Comparison of ENCODE assay signal across 17 cellular contexts in the genomic region with DNA sequence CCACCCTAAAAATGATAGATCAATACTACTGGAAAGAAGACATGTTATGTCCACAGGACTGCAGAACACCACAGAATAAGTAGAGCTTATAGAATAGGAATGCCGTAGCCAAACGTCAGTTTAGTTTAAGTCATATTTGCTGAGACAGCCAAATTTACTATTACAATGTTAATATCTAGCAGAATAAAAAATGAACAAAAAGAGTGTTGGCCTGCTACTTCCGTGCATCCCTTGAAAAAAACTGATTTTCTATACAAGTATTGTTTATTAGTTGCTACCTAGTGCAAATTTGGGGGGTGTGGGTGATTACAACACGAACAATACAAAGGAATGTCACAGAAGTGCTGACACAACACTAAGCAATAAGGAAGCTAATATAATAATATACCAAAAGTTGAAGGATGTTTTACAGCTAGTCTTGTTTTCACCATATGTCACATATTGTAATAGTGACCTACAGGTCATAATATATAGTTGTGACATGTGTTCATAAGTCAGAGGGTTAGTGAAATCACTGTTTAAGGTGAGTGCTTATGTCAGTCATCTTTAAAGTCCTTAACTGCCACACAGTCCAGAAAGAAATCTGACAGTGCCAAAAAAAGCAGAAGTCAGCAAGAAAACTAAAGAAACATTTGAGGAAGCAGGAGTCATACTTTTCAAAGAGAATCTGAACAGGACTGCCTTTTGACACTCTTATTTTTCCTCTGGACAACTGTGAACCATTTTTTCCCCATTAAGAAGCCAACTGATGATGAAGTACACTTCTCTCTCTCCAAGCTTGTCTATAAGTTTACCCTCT.
A peak's percentile ranks its signal among the peaks of the same experiment; 100 is the strongest.
DNase-seq lines count a peak whose midpoint lies in the region; ATAC-seq and TF ChIP-seq lines count a peak whose summit lies in the region.
"Had no signal": no experiment of that assay in that cellular context is flagged by ENCODE, and none has a peak within 500 bp of the region (broad histone marks: within the 10 kb centered on the region; RNA-seq: fewer than 3 reads in every experiment).

No MANE protein-coding gene starts in this region.

- no peaks in the 10 kb centered on the region for H3K27me3 Mint-ChIP-seq in nephron (ENCODE audit: low read depth)
- H3K27me3 Mint-ChIP-seq: activated naive CD4-positive, alpha-beta T cell treated with anti-CD3 and anti-CD28 coated beads, Interleukin-2, amount 50 U/mL, for 24 hours had no signal

- H3K9me3 Mint-ChIP-seq in nephron = no peaks in the 10 kb centered on the region
- H3K9me3 Mint-ChIP-seq: activated naive CD4-positive, alpha-beta T cell treated with anti-CD3 and anti-CD28 coated beads, Interleukin-2, amount 50 U/mL, for 24 hours had no signal

- DNase-seq in CD1c-positive myeloid dendritic cell (ENCODE audit: extremely low spot score) = peak; percentile 82
- peak; percentile 50 for DNase-seq in NOMO-1 treated with dmso at 0.1 percent for 144 hours (lab: John Stamatoyannopoulos, UW; ENCODE audit: unreplicated experiment)
- DNase-seq in brain microvascular endothelial cell = no peak
- no peak for DNase-seq in DMS53 treated with DMSO at 0.1 percent for 48 hours (lab: John Stamatoyannopoulos, UW; ENCODE audit: unreplicated experiment)
- DNase-seq in NCI-H1105 treated with DMSO at 0.1 percent for 48 hours (lab: John Stamatoyannopoulos, UW) = no peak
- DNase-seq: foreskin keratinocyte; NCI-H2029 treated with DMSO at 0.1 percent for 48 hours; stimulated activated CD4-positive, alpha-beta T cell treated with anti-CD3 and anti-CD28 coated beads, Interleukin-12 subunit alpha, Interleukin-12 subunit beta, amount 100 ng/mL, for 4 hours had no signal

- no peak overlapping the region for H3K4me3 Mint-ChIP-seq in nephron
- H3K4me3 Mint-ChIP-seq: activated naive CD4-positive, alpha-beta T cell treated with anti-CD3 and anti-CD28 coated beads, Interleukin-2, amount 50 U/mL, for 24 hours had no signal

- peak overlapping the region; percentile 9 for H3K27ac ChIP-seq in brain microvascular endothelial cell
- H3K27ac ChIP-seq: cardiac muscle cell, foreskin keratinocyte, HL-60, parathyroid adenoma, suprapubic skin had no signal

- peak overlapping the region; percentile 59 to 84 (median 68) for H3K27ac Mint-ChIP-seq in nephron
- H3K27ac Mint-ChIP-seq: activated naive CD4-positive, alpha-beta T cell treated with anti-CD3 and anti-CD28 coated beads, Interleukin-2, amount 50 U/mL, for 24 hours had no signal

- TF ChIP-seq CTCF in brain microvascular endothelial cell (IDR thresholded peaks at IDR 0.05; ENCODE audit: low read depth, low read length, missing control alignments) = no peak
- TF ChIP-seq CTCF in nephron (IDR thresholded peaks at IDR 0.05; ENCODE audit: unreplicated experiment in 3 of 3) = no peak

- H3K27me3 ChIP-seq in brain microvascular endothelial cell (replicated peaks) = no peaks in the 10 kb centered on the region
- H3K27me3 ChIP-seq: cardiac muscle cell, foreskin keratinocyte, suprapubic skin had no signal

- in situ Hi-C loops in brain microvascular endothelial cell (cut with HindIII; ENCODE audit: low pct_ligation_motif_present, low sequenced_read_pairs) = no loop called here

- H3K4me1 Mint-ChIP-seq in nephron = peaks cover 24% of the 10 kb centered on the region
- H3K4me1 Mint-ChIP-seq: activated naive CD4-positive, alpha-beta T cell treated with anti-CD3 and anti-CD28 coated beads, Interleukin-2, amount 50 U/mL, for 24 hours had no signal

- H3K36me3 Mint-ChIP-seq in nephron (ENCODE audit: low read depth) = peaks cover 7% of the 10 kb centered on the region

- ATAC-seq in GM18517 (IDR thresholded peaks at IDR 0.05; ENCODE audit: unreplicated experiment) = no peak
- ATAC-seq in GM19395 (IDR thresholded peaks at IDR 0.05; ENCODE audit: unreplicated experiment) = no peak
- ATAC-seq: foreskin keratinocyte, SK-N-SH treated with all-trans-retinoic acid at 6 μM for 48 hours had no signal

- H3K36me3 ChIP-seq in brain microvascular endothelial cell (replicated peaks) = no peaks in the 10 kb centered on the region
- H3K36me3 ChIP-seq: cardiac muscle cell, suprapubic skin had no signal

- H3K4me3 ChIP-seq in brain microvascular endothelial cell (ENCODE audit: low read depth, low read length) = no peak overlapping the region
- H3K4me3 ChIP-seq: cardiac muscle cell, suprapubic skin had no signal

Comparison
In these comparisons a context has a peak if more than half of its experiments do, and no peak if none do; other contexts are left out.
1. DNase-seq: peak in CD1c-positive myeloid dendritic cell (single experiment) and NOMO-1 treated with dmso at 0.1 percent for 144 hours (single experiment); none in brain microvascular endothelial cell (single experiment), DMS53 treated with DMSO at 0.1 percent for 48 hours (single experiment) and NCI-H1105 treated with DMSO at 0.1 percent for 48 hours (single experiment).